9 cellular contexts compared by ENCODE assay signal in genomic region chr17:59617141-59617757, GRCh38. TPM values are rescaled to one million over a fixed set of nuclear protein-coding genes. Genes with fewer than 3 reads are reported as not detected.
DNase-seq lines count a peak whose midpoint lies in the region; ATAC-seq, FAIRE-seq and TF ChIP-seq lines count a peak whose summit lies in the region.
"Had no signal": no experiment of that assay in that cellular context is flagged by ENCODE, and none has a peak within 500 bp of the region (broad histone marks: within the 10 kb centered on the region; RNA-seq: fewer than 3 reads in every experiment).

No MANE protein-coding gene starts in this region.

- TF ChIP-seq POLR2A in HepG2 (IDR thresholded peaks at IDR 0.05; ENCODE audit: insufficient read depth in 1 of 2, low read depth in 2 of 2, low read length in 2 of 2) (no peak), right lobe of liver (IDR thresholded peaks at IDR 0.05) (no peak)

- H3K27me3 ChIP-seq in HepG2 (ENCODE audit: control insufficient read depth in 1 of 2, insufficient read depth in 2 of 2, low read length in 2 of 2) (no peaks in the 10 kb centered on the region; a peak in 2 of 5 replicates), right lobe of liver (no peaks in the 10 kb centered on the region), PC-9 (ENCODE audit: insufficient read depth, low read depth) (no peaks in the 10 kb centered on the region), iPS-18a (ENCODE audit: control insufficient read depth, insufficient read depth, low read length) (no peaks in the 10 kb centered on the region)

- H3K9me3 Mint-ChIP-seq in CD14-positive monocyte = no peaks in the 10 kb centered on the region

- H3K27ac ChIP-seq in HepG2 (ENCODE audit: extremely low read length, insufficient read depth, low read length) (no peak overlapping the region), right lobe of liver (peak overlapping the region in 1 of 3 donors; percentile 99), PC-9 (peak overlapping the region; percentile 91), iPS-18a (ENCODE audit: low read length) (no peak overlapping the region)

- H3K9ac ChIP-seq in HepG2 (ENCODE audit: insufficient read depth, low read depth, low read length) (peak overlapping the region; percentile 98; the same call in 1 of the 2 replicates), iPS-18a (ENCODE audit: low read length) (peak overlapping the region; percentile 88)

- FAIRE-seq in HepG2 (lab: Jason Lieb, UNC) = peak; percentile 4
- FAIRE-seq: endometrium had no signal

- H3K4me2 ChIP-seq in HepG2 (ENCODE audit: low read depth, low read length) (peak overlapping the region; percentile 86; the same call in 1 of the 2 replicates), PC-9 (peak overlapping the region; percentile 80)

- no peak for DNase-seq in HepG2 (ENCODE audit: low spot score)
- no peak for DNase-seq in right lobe of liver
- DNase-seq in PC-9 = peak in 1 of 2 experiments; percentile 87
- DNase-seq in CD14-positive monocyte (ENCODE audit: low spot score) = no peak
- no peak for DNase-seq in COLO668 (lab: John Stamatoyannopoulos, UW; ENCODE audit: unreplicated experiment)
- no peak for DNase-seq in putamen (ENCODE audit: low spot score)
- DNase-seq in NCI-H345 (lab: John Stamatoyannopoulos, UW) = no peak

- TF ChIP-seq RAD21 in HepG2 (CRISPR knock-in tag; IDR thresholded peaks at IDR 0.05) = no peak

- H4K20me1 ChIP-seq in HepG2 (ENCODE audit: insufficient read depth, low read length) (peaks cover 16% of the 10 kb centered on the region), PC-9 (ENCODE audit: insufficient read depth) (peaks cover 16% of the 10 kb centered on the region)

- no peak overlapping the region for H3K4me3 Mint-ChIP-seq in CD14-positive monocyte

- in situ Hi-C loops in HepG2 (cut with HindIII; ENCODE audit: extremely low pct_ligation_motif_present, low pct_unique_long_range_greater_than_20kb) = no loop called here

- H3K4me3 ChIP-seq in HepG2 (replicated peaks in 1 of 3; ENCODE audit: insufficient read depth in 1 of 3, low read depth in 2 of 3, low read length in 3 of 3) (no peak overlapping the region; a peak in 1 of 6 replicates), right lobe of liver (no peak overlapping the region), PC-9 (peak overlapping the region; percentile 76; the same call in 1 of the 2 replicates), iPS-18a (ENCODE audit: low read length) (peak overlapping the region; percentile 95)

- intact Hi-C loops in HepG2 (cut with micrococcal nuclease; ENCODE audit: unreplicated experiment) = loop anchor here (5.0 kb wide), 1 partner anchor 95 kb away; no protein-coding TSS in a partner anchor
- intact Hi-C loops in right lobe of liver (cut with DNase I) = no loop called here
- intact Hi-C loops in PC-9 (cut with micrococcal nuclease; ENCODE audit: unreplicated experiment) = no loop called here
- intact Hi-C loops in CD14-positive monocyte (cut with micrococcal nuclease) = loop anchor here in 1 of 2 donors (5.0 kb wide), 1 partner anchor 50 kb away; no protein-coding TSS in a partner anchor

- no peaks in the 10 kb centered on the region for H3K9me2 ChIP-seq in PC-9 (ENCODE audit: insufficient read depth)

- ATAC-seq in HepG2 (no peak), right lobe of liver (no peak)

- TF ChIP-seq EP300 in HepG2 (IDR thresholded peaks at IDR 0.05; ENCODE audit: low read depth in 2 of 2, low read length in 2 of 2) (no peak), HepG2 (CRISPR knock-in tag; IDR thresholded peaks at IDR 0.05; ENCODE audit: borderline replicate concordance) (no peak)

- peaks cover 24% of the 10 kb centered on the region for H3K4me1 ChIP-seq in HepG2 (ENCODE audit: insufficient read depth, low read length)
- H3K4me1 ChIP-seq in right lobe of liver = peaks cover 0 to 19% (median 8%) of the 10 kb centered on the region in 4 donors
- peaks cover 34% of the 10 kb centered on the region for H3K4me1 ChIP-seq in PC-9 (replicated peaks; ENCODE audit: insufficient read depth)
- peaks cover 15% of the 10 kb centered on the region for H3K4me1 ChIP-seq in iPS-18a (ENCODE audit: control insufficient read depth, low read depth, low read length)

- POLR2A ChIA-PET in HepG2 (lab: Yijun Ruan, JAX) = interaction anchor here (1.3 to 4.7 kb wide), 5 partner anchors 11 to 461 kb away, joined by 4 to 49 read pairs (median 15); partner anchors contain the start of genes DHX40, HEATR6, PTRH2 and VMP1
- POLR2A ChIA-PET in PC-9 (lab: Charles Lee; ENCODE audit: unreplicated experiment) = interaction anchor here (0.6 to 0.7 kb wide), 3 partner anchors 315 to 1098 kb away, joined by 3 to 14 read pairs (median 5); no protein-coding TSS in a partner anchor

- H3K27ac Mint-ChIP-seq in CD14-positive monocyte = peak overlapping the region in 1 of 7 donors; percentile 32

- peaks cover 0 to 3% of the 10 kb centered on the region in 2 donors for H3K36me3 Mint-ChIP-seq in CD14-positive monocyte

- H3K27me3 Mint-ChIP-seq in CD14-positive monocyte (ENCODE audit: low read depth in 3 of 3) = peaks cover 0 to 1% (median 0%) of the 10 kb centered on the region in 3 donors

- H3K79me2 ChIP-seq in HepG2 (ENCODE audit: insufficient read depth, low read length) (peaks cover 41% of the 10 kb centered on the region), PC-9 (ENCODE audit: low read depth) (peaks cover 41% of the 10 kb centered on the region)

- BruUV-seq in HepG2 (replicated peaks; lab: Mats Ljungman, UMichigan) (no TSS peak), PC-9 (replicated peaks; lab: Mats Ljungman, UMichigan) (no TSS peak)

- CTCF ChIA-PET in HepG2 (lab: Yijun Ruan, JAX; ENCODE audit: low intra/inter-chr PET ratio, low total read pairs) (no interaction called here), PC-9 (lab: Charles Lee) (no interaction called here)

- peaks cover 24% of the 10 kb centered on the region for H3K4me1 Mint-ChIP-seq in CD14-positive monocyte

- WGBS in HepG2 (ENCODE audit: low lambda C conversion rate) = 97% methylated on average over 1 of the region's 1 CpG
- WGBS in right lobe of liver (ENCODE audit: insufficient coverage, low coverage, low lambda C conversion rate, missing lambda C conversion rate) = 83% methylated on average over 1 of the region's 1 CpG

- TF ChIP-seq CTCF in HepG2 (CRISPR knock-in tag; IDR thresholded peaks at IDR 0.05) (no peak), right lobe of liver (IDR thresholded peaks at IDR 0.05) (no peak), PC-9 (conservative IDR thresholded peaks at IDR 0.05) (no peak), CD14-positive monocyte (IDR thresholded peaks at IDR 0.05) (no peak)

- H2AFZ ChIP-seq in HepG2 (ENCODE audit: low read length) (no peak overlapping the region), PC-9 (no peak overlapping the region)

- H3F3A ChIP-seq in PC-9 (ENCODE audit: insufficient read depth, low read depth) = peaks cover 15% of the 10 kb centered on the region; the same call in 1 of the 2 replicates

- H3K9me3 ChIP-seq in HepG2 (ENCODE audit: low read length) = no peaks in the 10 kb centered on the region
- no peaks in the 10 kb centered on the region for H3K9me3 ChIP-seq in right lobe of liver
- H3K9me3 ChIP-seq in PC-9 (ENCODE audit: insufficient read depth, low read depth) = no peaks in the 10 kb centered on the region
- H3K9me3 ChIP-seq in iPS-18a (ENCODE audit: control insufficient read depth, low read depth, low read length) = no peaks in the 10 kb centered on the region

- H3K36me3 ChIP-seq in HepG2 (replicated peaks in 1 of 2; ENCODE audit: control insufficient read depth in 1 of 2, insufficient read depth in 2 of 2, low read length in 2 of 2) (no peaks in the 10 kb centered on the region), right lobe of liver (no peaks in the 10 kb centered on the region), PC-9 (ENCODE audit: low read depth) (peaks cover 4% of the 10 kb centered on the region; the same call in 1 of the 2 replicates), iPS-18a (ENCODE audit: control insufficient read depth, low read depth, low read length) (no peaks in the 10 kb centered on the region)

RNA-seq across cellular contexts. Expression of gene CLTC, which starts 2.4 kb away (rescaled TPM):
- total RNA-seq in HepG2 (2016; rRNA removed; fragmentation: Illumina TruSeq; extraction: Trizol) (283 and 643 TPM in 2 replicates), right lobe of liver (100 to 1,000 TPM; 120 to 232 (median 142) TPM), PC-9 (2021) (164 and 206 TPM in 2 replicates)
- total RNA-seq in HepG2 (2016; cell fraction: cytosol; rRNA removed; fragmentation: Illumina TruSeq; extraction: Trizol; ENCODE audit: low read depth) = 19.6 and 21.0 TPM in 2 replicates
- total RNA-seq in HepG2 (2016; cell fraction: insoluble cytoplasmic fraction; rRNA removed; fragmentation: Illumina TruSeq; extraction: Trizol) = 267 and 594 TPM in 2 replicates
- total RNA-seq in HepG2 (2016; cell fraction: membrane; rRNA removed; fragmentation: Illumina TruSeq; extraction: Trizol) = 63.1 and 72.1 TPM in 2 replicates
- total RNA-seq in HepG2 (2016; cell fraction: nucleus; rRNA removed; fragmentation: Illumina TruSeq; extraction: Trizol) = 282 and 292 TPM in 2 replicates
- polyA plus RNA-seq in HepG2 (2011; rRNA removed) (110 and 134 TPM in 2 replicates), CD14-positive monocyte (100 to 1,000 TPM in 1 of 2 donors, 10 to 100 TPM in 1; 63.3 to 102 TPM)
- polyA plus RNA-seq in HepG2 (2011; cell fraction: cytosol; rRNA removed) = 125 and 195 TPM in 2 replicates
- 64.1 and 73.6 TPM in 2 replicates for polyA plus RNA-seq in HepG2 (2011; cell fraction: nucleus; rRNA removed)
- 126 and 165 TPM in 2 replicates for polyA plus RNA-seq in HepG2 (2012)
- 9.6 and 11.7 TPM in 2 replicates for polyA plus RNA-seq in HepG2 (2016; cell fraction: cytosol; fragmentation: Illumina TruSeq; extraction: Trizol; ENCODE audit: low read depth)
- polyA plus RNA-seq in HepG2 (2016; cell fraction: insoluble cytoplasmic fraction; fragmentation: Illumina TruSeq; extraction: Trizol; ENCODE audit: low read depth) = 350 and 354 TPM in 2 replicates
- polyA plus RNA-seq in HepG2 (2016; cell fraction: membrane; fragmentation: Illumina TruSeq; extraction: Trizol; ENCODE audit: low read depth) = 37.1 and 44.2 TPM in 2 replicates
- polyA plus RNA-seq in HepG2 (2016; cell fraction: nucleus; fragmentation: Illumina TruSeq; extraction: Trizol; ENCODE audit: insufficient read depth, low read depth) = 217 and 222 TPM in 2 replicates
- polyA minus RNA-seq in HepG2 (2011; rRNA and poly(A)+ RNA removed; ENCODE audit: low replicate concordance) = 363 and 456 TPM in 2 replicates
- 307 and 353 TPM in 2 replicates for polyA minus RNA-seq in HepG2 (2011; cell fraction: cytosol; rRNA and poly(A)+ RNA removed)
- polyA minus RNA-seq in HepG2 (2011; cell fraction: nucleus; rRNA and poly(A)+ RNA removed) = 208 and 274 TPM in 2 replicates

RNA-seq across cellular contexts. Expression of gene DHX40, which starts 51.8 kb away (rescaled TPM):
- total RNA-seq in HepG2 (2016; rRNA removed; fragmentation: Illumina TruSeq; extraction: Trizol) (37.0 and 62.6 TPM in 2 replicates), right lobe of liver (10 to 100 TPM in 2 of 6 experiments, 1 to 10 TPM in 4; 7.8 to 12.0 (median 9.4) TPM), PC-9 (2021) (32.8 and 38.9 TPM in 2 replicates)
- total RNA-seq in HepG2 (2016; cell fraction: cytosol; rRNA removed; fragmentation: Illumina TruSeq; extraction: Trizol; ENCODE audit: low read depth) = 3.0 and 3.8 TPM in 2 replicates
- 34.6 and 66.1 TPM in 2 replicates for total RNA-seq in HepG2 (2016; cell fraction: insoluble cytoplasmic fraction; rRNA removed; fragmentation: Illumina TruSeq; extraction: Trizol)
- total RNA-seq in HepG2 (2016; cell fraction: membrane; rRNA removed; fragmentation: Illumina TruSeq; extraction: Trizol) = 8.0 and 9.8 TPM in 2 replicates
- 19.3 and 21.1 TPM in 2 replicates for total RNA-seq in HepG2 (2016; cell fraction: nucleus; rRNA removed; fragmentation: Illumina TruSeq; extraction: Trizol)
- polyA plus RNA-seq in HepG2 (2011; rRNA removed) (16.5 and 22.2 TPM in 2 replicates), CD14-positive monocyte (10 to 100 TPM; 21.0 to 22.0 TPM)
- 9.4 and 14.4 TPM in 2 replicates for polyA plus RNA-seq in HepG2 (2011; cell fraction: cytosol; rRNA removed)
- polyA plus RNA-seq in HepG2 (2011; cell fraction: nucleus; rRNA removed) = 6.9 and 8.2 TPM in 2 replicates
- polyA plus RNA-seq in HepG2 (2012) = 16.5 and 24.7 TPM in 2 replicates
- polyA plus RNA-seq in HepG2 (2016; cell fraction: cytosol; fragmentation: Illumina TruSeq; extraction: Trizol; ENCODE audit: low read depth) = 0.87 and 0.92 TPM in 2 replicates
- 34.8 and 38.4 TPM in 2 replicates for polyA plus RNA-seq in HepG2 (2016; cell fraction: insoluble cytoplasmic fraction; fragmentation: Illumina TruSeq; extraction: Trizol; ENCODE audit: low read depth)
- 3.0 and 3.4 TPM in 2 replicates for polyA plus RNA-seq in HepG2 (2016; cell fraction: membrane; fragmentation: Illumina TruSeq; extraction: Trizol; ENCODE audit: low read depth)
- polyA plus RNA-seq in HepG2 (2016; cell fraction: nucleus; fragmentation: Illumina TruSeq; extraction: Trizol; ENCODE audit: insufficient read depth, low read depth) = 17.5 and 18.6 TPM in 2 replicates
- 14.9 and 18.7 TPM in 2 replicates for polyA minus RNA-seq in HepG2 (2011; rRNA and poly(A)+ RNA removed; ENCODE audit: low replicate concordance)
- 28.8 and 30.5 TPM in 2 replicates for polyA minus RNA-seq in HepG2 (2011; cell fraction: cytosol; rRNA and poly(A)+ RNA removed)
- polyA minus RNA-seq in HepG2 (2011; cell fraction: nucleus; rRNA and poly(A)+ RNA removed) = 27.0 and 27.4 TPM in 2 replicates

Comparison
In these comparisons a context has a peak if more than half of its experiments do, and no peak if none do; other contexts are left out.
1. H3K4me3 ChIP-seq: peak in PC-9 (single experiment) and iPS-18a (single experiment); none in HepG2 (0 of 3) and right lobe of liver (0 of 3).